Comparison of ENCODE assay signal across 2 cellular contexts in the genomic region with DNA sequence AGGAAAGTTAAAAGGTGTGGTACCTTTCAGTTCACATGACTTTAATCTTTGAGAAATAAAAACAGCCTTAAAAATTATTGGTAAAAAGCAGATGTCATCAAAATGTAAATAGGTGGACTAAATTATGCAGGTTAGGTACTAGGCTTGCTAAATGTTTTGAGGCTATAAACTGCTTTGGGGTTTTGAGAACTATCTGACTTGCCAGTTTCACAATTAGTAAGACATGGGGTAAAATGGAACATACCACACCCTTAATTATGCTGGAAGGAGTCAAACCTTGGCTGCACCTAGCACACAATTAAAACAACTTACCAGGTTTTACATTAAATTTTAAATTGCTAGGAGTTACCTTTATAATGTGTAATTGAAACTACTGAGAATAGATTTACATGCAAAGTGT. TPM values are rescaled to one million over a fixed set of nuclear protein-coding genes. Genes with fewer than 3 reads are reported as not detected.
"Had no signal": no experiment of that assay in that cellular context is flagged by ENCODE, and none has a peak within 500 bp of the region (broad histone marks: within the 10 kb centered on the region; RNA-seq: fewer than 3 reads in every experiment).

No MANE protein-coding gene starts in this region.

RNA-seq across cellular contexts. Expression of a gene that starts 39.4 kb away (rescaled TPM):
- total RNA-seq: HepG2 had no signal
- polyA plus RNA-seq: HepG2, IgD-negative memory B cell had no signal
